Comparison of ENCODE assay signal across 8 cellular contexts in the genomic region with DNA sequence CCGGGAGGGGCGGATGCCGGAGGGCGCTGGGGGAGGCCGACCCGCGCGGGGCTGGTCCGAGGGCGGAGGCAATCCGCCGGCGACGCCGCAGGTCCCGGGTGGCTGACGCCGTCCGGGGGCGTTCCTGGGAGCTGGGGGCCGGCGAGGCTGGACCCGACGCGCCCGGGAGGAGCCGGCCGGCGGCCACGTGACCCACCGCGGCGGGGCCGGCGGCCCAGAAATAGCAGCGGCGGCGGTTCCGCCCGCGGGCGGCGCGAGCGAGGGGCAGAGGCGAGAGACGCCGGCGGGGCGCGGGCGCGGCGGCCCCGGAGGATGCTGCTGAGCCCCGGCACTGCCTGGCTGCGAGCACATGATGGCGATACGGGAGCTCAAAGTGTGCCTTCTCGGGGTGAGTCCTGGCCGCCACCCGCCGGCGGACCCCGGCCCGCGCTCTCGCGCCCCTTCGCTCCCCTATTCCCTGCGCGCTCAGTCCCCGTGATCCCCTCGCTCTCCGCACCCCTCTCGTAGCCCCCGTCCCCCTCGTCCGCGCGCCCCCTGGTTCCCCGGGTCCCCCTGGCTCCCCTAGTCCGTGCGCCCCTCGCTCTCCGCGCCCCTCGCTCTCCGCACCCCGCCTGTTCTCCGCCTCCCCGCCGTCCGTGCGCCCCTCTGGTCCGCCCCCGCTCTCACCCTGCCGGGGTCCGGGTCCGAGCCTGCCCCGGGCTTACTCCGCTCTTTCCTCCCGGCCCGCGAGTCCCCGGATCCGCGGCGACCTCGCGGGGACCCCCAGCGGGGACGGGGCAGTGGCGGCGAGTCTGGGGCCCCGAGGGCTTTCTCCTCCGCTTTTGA. TPM values are rescaled to one million over a fixed set of nuclear protein-coding genes. Genes with fewer than 3 reads are reported as not detected.
DNase-seq lines count a peak whose midpoint lies in the region; ATAC-seq and TF ChIP-seq lines count a peak whose summit lies in the region.

A gene with protein sequence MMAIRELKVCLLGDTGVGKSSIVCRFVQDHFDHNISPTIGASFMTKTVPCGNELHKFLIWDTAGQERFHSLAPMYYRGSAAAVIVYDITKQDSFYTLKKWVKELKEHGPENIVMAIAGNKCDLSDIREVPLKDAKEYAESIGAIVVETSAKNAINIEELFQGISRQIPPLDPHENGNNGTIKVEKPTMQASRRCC (plus strand): TSS at position 245 of the 825 bp plus-strand sequence. CDS start 105 bp downstream, at position 350.

- no TSS peak for BruUV-seq in Calu3 (replicated peaks; lab: Mats Ljungman, UMichigan)

- peaks cover 51% of the 10 kb centered on the region for H3K4me1 ChIP-seq in KMS-11 (ENCODE audit: low read depth, poor library complexity, severe bottlenecking)
- peaks cover 0 to 62% (median 10%) of the 10 kb centered on the region in 12 donors for H3K4me1 ChIP-seq in heart left ventricle
- peaks cover 43% of the 10 kb centered on the region for H3K4me1 ChIP-seq in osteoblast (ENCODE audit: insufficient read depth, low read length)

- CTCF ChIA-PET in Calu3 (lab: Charles Lee): no interaction called here

- H3K27ac Mint-ChIP-seq in Calu3 (ENCODE audit: unreplicated experiment): no peak within 1 kb of the TSS

- H3K4me3 Mint-ChIP-seq in Calu3 (ENCODE audit: low read depth, unreplicated experiment): peak within 1 kb of the TSS; percentile 71

- 0 to 1% (median 1%) methylated on average over 50 to 117 of the region's 117 CpGs for WGBS in heart left ventricle, 4 donors

- H3K4me3 ChIP-seq in KMS-11 (IDR thresholded peaks at IDR 0.05; ENCODE audit: insufficient read depth, low read depth, low read length): no peak within 1 kb of the TSS
- H3K4me3 ChIP-seq in heart left ventricle: peak within 1 kb of the TSS; percentile 60 to 98 (median 73)
- peak within 1 kb of the TSS; percentile 84 for H3K4me3 ChIP-seq in osteoblast (ENCODE audit: insufficient read depth, low read length)

- TF ChIP-seq CTCF in Calu3 (IDR thresholded peaks at IDR 0.05; ENCODE audit: unreplicated experiment) (no peak), KMS-11 (conservative IDR thresholded peaks at IDR 0.05; ENCODE audit: low read depth, low read length) (no peak), heart left ventricle (IDR thresholded peaks at IDR 0.05) (peak in 3 of 12 donors; percentile 10 to 19 (median 12)), osteoblast (IDR thresholded peaks at IDR 0.05; ENCODE audit: extremely low read depth, low read depth, low read length) (no peak)

- no peaks in the 10 kb centered on the region for H3K27me3 ChIP-seq in KMS-11 (ENCODE audit: insufficient read depth, low read depth)
- H3K27me3 ChIP-seq in heart left ventricle: no peaks in the 10 kb centered on the region
- H3K27me3 ChIP-seq in osteoblast (ENCODE audit: insufficient read depth, low read length): no peaks in the 10 kb centered on the region

- peaks cover 11% of the 10 kb centered on the region for H3K4me1 Mint-ChIP-seq in Calu3 (ENCODE audit: low read depth, unreplicated experiment)

- TF ChIP-seq POLR2A in heart left ventricle (IDR thresholded peaks at IDR 0.05): peak in 1 of 2 donors; percentile 68

- no peak within 1 kb of the TSS for H3K9ac ChIP-seq in KMS-11

- no peaks in the 10 kb centered on the region for H3K9me3 Mint-ChIP-seq in Calu3 (ENCODE audit: low read depth, unreplicated experiment)

- H3K4me2 ChIP-seq in KMS-11 (peak within 1 kb of the TSS; percentile 30), osteoblast (ENCODE audit: insufficient read depth, low read length) (peak within 1 kb of the TSS; percentile 91)

- no peaks in the 10 kb centered on the region for H3K9me3 ChIP-seq in heart left ventricle
- no peaks in the 10 kb centered on the region for H3K9me3 ChIP-seq in osteoblast (ENCODE audit: low read depth, low read length)

- intact Hi-C loops in Calu3 (cut with micrococcal nuclease; ENCODE audit: unreplicated experiment) (no loop called here), heart left ventricle (cut with DNase I) (loop anchor here in 5 of 10 donors (10.0 kb wide), 4 partner anchors 57 to 817 kb away; partner anchors contain the start of genes VAPA (in 2 of the 5) and NAPG (in 1 of the 5))

- H3K27me3 Mint-ChIP-seq in Calu3 (ENCODE audit: unreplicated experiment): peaks cover 93% of the 10 kb centered on the region

- no peaks in the 10 kb centered on the region for H3K79me2 ChIP-seq in KMS-11 (ENCODE audit: insufficient read depth, low read depth)
- H3K79me2 ChIP-seq in osteoblast (ENCODE audit: insufficient read depth, low read length): peaks cover 50% of the 10 kb centered on the region

- peaks cover 5% of the 10 kb centered on the region for H3K36me3 Mint-ChIP-seq in Calu3 (ENCODE audit: insufficient read depth, unreplicated experiment)

- H4K20me1 ChIP-seq in KMS-11 (ENCODE audit: insufficient read depth) (no peaks in the 10 kb centered on the region), osteoblast (ENCODE audit: insufficient read depth, low read length) (peaks cover 14% of the 10 kb centered on the region)

- H3K36me3 ChIP-seq in KMS-11 (ENCODE audit: insufficient read depth) (no peaks in the 10 kb centered on the region), heart left ventricle (no peaks in the 10 kb centered on the region), osteoblast (ENCODE audit: insufficient read depth, low read length) (peaks cover 3% of the 10 kb centered on the region)

- DNase-seq in Calu3 (peak; percentile 33), anterior cingulate cortex (lab: John Stamatoyannopoulos, UW) (peak in 53 of 58 donors; percentile 18 to 80 (median 65)), heart left ventricle (peak; percentile 86 to 90 (median 89)), osteoblast (ENCODE audit: insufficient read length, low spot score, missing footprints) (peak; percentile 98), KG1 (lab: John Stamatoyannopoulos, UW) (no peak)
- DNase-seq in activated CD4-positive, alpha-beta T cell treated with anti-CD3 and anti-CD28 coated beads for 1 hour: no peak

- ATAC-seq in GM19395 (IDR thresholded peaks at IDR 0.05; ENCODE audit: unreplicated experiment) (peak; percentile 32), heart left ventricle (peak; percentile 66 to 96 (median 93))

- no peak within 1 kb of the TSS for H3K27ac ChIP-seq in KMS-11
- peak within 1 kb of the TSS; percentile 84 to 95 (median 88) for H3K27ac ChIP-seq in heart left ventricle
- H3K27ac ChIP-seq in osteoblast (ENCODE audit: low read depth, low read length): peak within 1 kb of the TSS; percentile 91

- H2AFZ ChIP-seq in KMS-11 (ENCODE audit: low read depth) (peak within 1 kb of the TSS; percentile 22; the same call in 1 of the 2 replicates), osteoblast (ENCODE audit: low read length) (peak within 1 kb of the TSS; percentile 92)

RNA-seq across cellular contexts. Expression of the gene that starts here (rescaled TPM):
- 1.9 and 2.3 TPM in 2 replicates for total RNA-seq in Calu3 (2022)
- 10 to 100 TPM in 8 of 9 donors, 1 to 10 TPM in 1; 8.6 to 67.7 (median 15.4) TPM for total RNA-seq in heart left ventricle
- polyA plus RNA-seq in heart left ventricle: 1 to 10 TPM; 3.2 to 9.4 TPM
- 120 and 144 TPM in 2 replicates for total RNA-seq in osteoblast

Comparison
In these comparisons a context has a peak if more than half of its experiments do, and no peak if none do; other contexts are left out.
1. DNase-seq: peak in Calu3 (single experiment), anterior cingulate cortex (53 of 58), heart left ventricle (5 of 5) and osteoblast (single experiment); none in KG1 (single experiment) and activated CD4-positive, alpha-beta T cell treated with anti-CD3 and anti-CD28 coated beads for 1 hour (single experiment).